In the genomic region with DNA sequence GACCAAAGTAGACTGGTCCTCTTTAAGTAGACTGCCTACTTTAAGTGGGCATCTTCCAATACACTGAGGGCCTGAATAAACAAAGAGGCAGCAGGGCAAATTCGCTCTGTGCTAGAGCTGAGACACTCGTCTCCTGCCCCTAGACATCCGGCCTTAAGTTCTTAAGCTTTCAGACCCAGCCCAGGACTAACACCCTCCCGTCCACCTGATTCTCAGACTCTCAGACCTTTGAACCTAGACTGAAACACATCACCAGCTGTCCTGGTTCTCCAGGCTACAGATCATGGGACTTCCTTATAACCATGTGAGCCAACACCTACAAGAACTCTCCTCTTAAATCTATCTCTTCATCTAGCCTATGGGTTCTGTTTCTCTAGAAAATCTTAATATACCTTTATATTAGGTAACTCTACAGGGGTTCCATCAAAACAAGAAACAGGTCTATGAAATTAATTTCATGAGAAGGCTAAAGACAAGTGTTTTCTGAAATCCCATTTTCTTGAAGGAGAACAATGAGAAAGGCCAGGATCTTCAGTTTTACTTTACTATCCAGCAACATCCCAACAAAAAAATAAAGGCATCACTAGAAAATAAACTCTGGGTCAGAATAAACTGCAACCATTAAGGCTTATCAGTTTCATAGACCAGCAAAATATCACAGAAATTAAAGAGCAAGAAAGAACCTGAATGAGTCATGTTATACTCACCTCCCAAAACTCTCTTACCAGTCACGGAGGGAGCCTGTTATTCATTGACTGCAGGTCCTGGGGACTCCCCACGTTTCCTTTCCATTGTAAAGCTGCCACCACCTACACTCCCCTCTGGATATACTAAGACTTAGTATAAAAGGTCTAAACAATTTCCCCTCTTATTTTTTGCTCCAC, we compare ENCODE assay signal across 1 cellular context.
TF ChIP-seq lines count a peak whose summit lies in the region.

No MANE protein-coding gene starts in this region.

TF ChIP-seq in WTC11, 78 proteins besides CTCF, POLR2A, EP300 and RAD21 (continued from another document):
- TF ChIP-seq, protein P1, sequence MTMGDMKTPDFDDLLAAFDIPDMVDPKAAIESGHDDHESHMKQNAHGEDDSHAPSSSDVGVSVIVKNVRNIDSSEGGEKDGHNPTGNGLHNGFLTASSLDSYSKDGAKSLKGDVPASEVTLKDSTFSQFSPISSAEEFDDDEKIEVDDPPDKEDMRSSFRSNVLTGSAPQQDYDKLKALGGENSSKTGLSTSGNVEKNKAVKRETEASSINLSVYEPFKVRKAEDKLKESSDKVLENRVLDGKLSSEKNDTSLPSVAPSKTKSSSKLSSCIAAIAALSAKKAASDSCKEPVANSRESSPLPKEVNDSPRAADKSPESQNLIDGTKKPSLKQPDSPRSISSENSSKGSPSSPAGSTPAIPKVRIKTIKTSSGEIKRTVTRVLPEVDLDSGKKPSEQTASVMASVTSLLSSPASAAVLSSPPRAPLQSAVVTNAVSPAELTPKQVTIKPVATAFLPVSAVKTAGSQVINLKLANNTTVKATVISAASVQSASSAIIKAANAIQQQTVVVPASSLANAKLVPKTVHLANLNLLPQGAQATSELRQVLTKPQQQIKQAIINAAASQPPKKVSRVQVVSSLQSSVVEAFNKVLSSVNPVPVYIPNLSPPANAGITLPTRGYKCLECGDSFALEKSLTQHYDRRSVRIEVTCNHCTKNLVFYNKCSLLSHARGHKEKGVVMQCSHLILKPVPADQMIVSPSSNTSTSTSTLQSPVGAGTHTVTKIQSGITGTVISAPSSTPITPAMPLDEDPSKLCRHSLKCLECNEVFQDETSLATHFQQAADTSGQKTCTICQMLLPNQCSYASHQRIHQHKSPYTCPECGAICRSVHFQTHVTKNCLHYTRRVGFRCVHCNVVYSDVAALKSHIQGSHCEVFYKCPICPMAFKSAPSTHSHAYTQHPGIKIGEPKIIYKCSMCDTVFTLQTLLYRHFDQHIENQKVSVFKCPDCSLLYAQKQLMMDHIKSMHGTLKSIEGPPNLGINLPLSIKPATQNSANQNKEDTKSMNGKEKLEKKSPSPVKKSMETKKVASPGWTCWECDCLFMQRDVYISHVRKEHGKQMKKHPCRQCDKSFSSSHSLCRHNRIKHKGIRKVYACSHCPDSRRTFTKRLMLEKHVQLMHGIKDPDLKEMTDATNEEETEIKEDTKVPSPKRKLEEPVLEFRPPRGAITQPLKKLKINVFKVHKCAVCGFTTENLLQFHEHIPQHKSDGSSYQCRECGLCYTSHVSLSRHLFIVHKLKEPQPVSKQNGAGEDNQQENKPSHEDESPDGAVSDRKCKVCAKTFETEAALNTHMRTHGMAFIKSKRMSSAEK (CRISPR knock-in tag; IDR thresholded peaks at IDR 0.05; ENCODE audit: borderline replicate concordance): no peak
- TF ChIP-seq ZNF138 (CRISPR knock-in tag; conservative IDR thresholded peaks at IDR 0.05) (no peak), SOX15 (CRISPR knock-in tag; IDR thresholded peaks at IDR 0.05) (no peak), OVOL2 (CRISPR knock-in tag; IDR thresholded peaks at IDR 0.05; ENCODE audit: borderline replicate concordance) (no peak)
- TF ChIP-seq, protein P2, sequence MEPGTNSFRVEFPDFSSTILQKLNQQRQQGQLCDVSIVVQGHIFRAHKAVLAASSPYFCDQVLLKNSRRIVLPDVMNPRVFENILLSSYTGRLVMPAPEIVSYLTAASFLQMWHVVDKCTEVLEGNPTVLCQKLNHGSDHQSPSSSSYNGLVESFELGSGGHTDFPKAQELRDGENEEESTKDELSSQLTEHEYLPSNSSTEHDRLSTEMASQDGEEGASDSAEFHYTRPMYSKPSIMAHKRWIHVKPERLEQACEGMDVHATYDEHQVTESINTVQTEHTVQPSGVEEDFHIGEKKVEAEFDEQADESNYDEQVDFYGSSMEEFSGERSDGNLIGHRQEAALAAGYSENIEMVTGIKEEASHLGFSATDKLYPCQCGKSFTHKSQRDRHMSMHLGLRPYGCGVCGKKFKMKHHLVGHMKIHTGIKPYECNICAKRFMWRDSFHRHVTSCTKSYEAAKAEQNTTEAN (CRISPR knock-in tag; IDR thresholded peaks at IDR 0.05): no peak
